8 cellular contexts compared by ENCODE assay signal in genomic region chr1:95233321-95233736, GRCh38. TPM values are rescaled to one million over a fixed set of nuclear protein-coding genes. Genes with fewer than 3 reads are reported as not detected.
DNase-seq lines count a peak whose midpoint lies in the region; ATAC-seq and TF ChIP-seq lines count a peak whose summit lies in the region.

No MANE protein-coding gene starts in this region.

- no peak for TF ChIP-seq CTCF in osteocyte (IDR thresholded peaks at IDR 0.05)

- intact Hi-C loops in Right ventricle myocardium superior (cut with DNase I): loop anchor here (5.0 to 10.0 kb wide), 2 partner anchors 119 to 161 kb away; partner anchors contain the start of genes ALG14 and TLCD4

- peak overlapping the region; percentile 70 for H3K4me3 Mint-ChIP-seq in activated CD4-positive, alpha-beta memory T cell treated with anti-CD3 and anti-CD28 coated beads, Interleukin-2, amount 10 ng/mL, durations not matched to agents 7 days and 5 days
- H3K4me3 Mint-ChIP-seq in osteocyte (ENCODE audit: unreplicated experiment): peak overlapping the region; percentile 87

- CTCF ChIA-PET in activated CD4-positive, alpha-beta memory T cell treated with anti-CD3 and anti-CD28 coated beads, Interleukin-2, amount 10 ng/mL, durations not matched to agents 7 days and 5 days (lab: Charles Lee): interaction anchor here (0.7 to 3.7 kb wide), 23 partner anchors 8 to 379 kb away, joined by 3 to 36 read pairs (median 6); partner anchors contain the start of genes ALG14 and TLCD4

- H3K4me1 Mint-ChIP-seq in activated CD4-positive, alpha-beta memory T cell treated with anti-CD3 and anti-CD28 coated beads, Interleukin-2, amount 10 ng/mL, durations not matched to agents 7 days and 5 days: peaks cover 23% of the 10 kb centered on the region
- peaks cover 24% of the 10 kb centered on the region for H3K4me1 Mint-ChIP-seq in osteocyte (ENCODE audit: unreplicated experiment)

- H3K9me3 Mint-ChIP-seq in activated CD4-positive, alpha-beta memory T cell treated with anti-CD3 and anti-CD28 coated beads, Interleukin-2, amount 10 ng/mL, durations not matched to agents 7 days and 5 days: no peaks in the 10 kb centered on the region
- H3K9me3 Mint-ChIP-seq in osteocyte (ENCODE audit: unreplicated experiment): no peaks in the 10 kb centered on the region

- peak; percentile 42 for ATAC-seq in Right ventricle myocardium superior (ENCODE audit: poor library complexity)
- ATAC-seq in GM21528 (IDR thresholded peaks at IDR 0.05; ENCODE audit: low FRiP score, unreplicated experiment): no peak
- ATAC-seq in HG02852 (IDR thresholded peaks at IDR 0.05; ENCODE audit: unreplicated experiment): no peak
- no peak for ATAC-seq in HG02763 (IDR thresholded peaks at IDR 0.05; ENCODE audit: unreplicated experiment)

- POLR2A ChIA-PET in activated CD4-positive, alpha-beta memory T cell treated with anti-CD3 and anti-CD28 coated beads, Interleukin-2, amount 10 ng/mL, durations not matched to agents 7 days and 5 days (lab: Charles Lee): interaction anchor here (0.6 to 1.9 kb wide), 10 partner anchors 9 to 379 kb away, joined by 3 to 15 read pairs (median 5); partner anchors contain the start of gene ALG14

- H3K27ac Mint-ChIP-seq in activated CD4-positive, alpha-beta memory T cell treated with anti-CD3 and anti-CD28 coated beads, Interleukin-2, amount 10 ng/mL, durations not matched to agents 7 days and 5 days: peak overlapping the region; percentile 63
- H3K27ac Mint-ChIP-seq in osteocyte (ENCODE audit: unreplicated experiment): peak overlapping the region; percentile 90

- H3K36me3 Mint-ChIP-seq in activated CD4-positive, alpha-beta memory T cell treated with anti-CD3 and anti-CD28 coated beads, Interleukin-2, amount 10 ng/mL, durations not matched to agents 7 days and 5 days (ENCODE audit: low read depth): peaks cover 16% of the 10 kb centered on the region
- peaks cover 4% of the 10 kb centered on the region for H3K36me3 Mint-ChIP-seq in osteocyte (ENCODE audit: unreplicated experiment)

- DNase-seq in NCI-H2227 (lab: John Stamatoyannopoulos, UW; ENCODE audit: unreplicated experiment) (peak; percentile 21), NCI-H2227 treated with DMSO at 0.1 percent for 48 hours (lab: John Stamatoyannopoulos, UW) (no peak), Right ventricle myocardium superior (peak; percentile 62), osteocyte (ENCODE audit: extremely low spot score, unreplicated experiment) (no peak)
- DNase-seq in activated CD4-positive, alpha-beta memory T cell treated with anti-CD3 and anti-CD28 coated beads, Interleukin-2, amount 10 ng/mL, durations not matched to agents 7 days and 5 days: no peak

- peaks cover 18% of the 10 kb centered on the region for H3K27me3 Mint-ChIP-seq in activated CD4-positive, alpha-beta memory T cell treated with anti-CD3 and anti-CD28 coated beads, Interleukin-2, amount 10 ng/mL, durations not matched to agents 7 days and 5 days
- peaks cover 32% of the 10 kb centered on the region for H3K27me3 Mint-ChIP-seq in osteocyte (ENCODE audit: unreplicated experiment)

RNA-seq across cellular contexts. Expression of gene RWDD3, which starts 0.7 kb away (rescaled TPM):
- 10 to 100 TPM; 16.5 to 17.9 TPM for total RNA-seq in activated CD4-positive, alpha-beta memory T cell treated with anti-CD3 and anti-CD28 coated beads, Interleukin-2, amount 10 ng/mL, durations not matched to agents 7 days and 5 days
- 15.9 TPM for total RNA-seq in Right ventricle myocardium superior
- total RNA-seq in osteocyte: 13.1 and 15.5 TPM in 2 replicates

Comparison
In these comparisons a context has a peak if more than half of its experiments do, and no peak if none do; other contexts are left out.
1. DNase-seq: peak in NCI-H2227 (single experiment) and Right ventricle myocardium superior (single experiment); none in NCI-H2227 treated with DMSO at 0.1 percent for 48 hours (single experiment), activated CD4-positive, alpha-beta memory T cell treated with anti-CD3 and anti-CD28 coated beads, Interleukin-2, amount 10 ng/mL, durations not matched to agents 7 days and 5 days (single experiment) and osteocyte (single experiment).